18 cellular contexts compared by ENCODE assay signal in the genomic region with DNA sequence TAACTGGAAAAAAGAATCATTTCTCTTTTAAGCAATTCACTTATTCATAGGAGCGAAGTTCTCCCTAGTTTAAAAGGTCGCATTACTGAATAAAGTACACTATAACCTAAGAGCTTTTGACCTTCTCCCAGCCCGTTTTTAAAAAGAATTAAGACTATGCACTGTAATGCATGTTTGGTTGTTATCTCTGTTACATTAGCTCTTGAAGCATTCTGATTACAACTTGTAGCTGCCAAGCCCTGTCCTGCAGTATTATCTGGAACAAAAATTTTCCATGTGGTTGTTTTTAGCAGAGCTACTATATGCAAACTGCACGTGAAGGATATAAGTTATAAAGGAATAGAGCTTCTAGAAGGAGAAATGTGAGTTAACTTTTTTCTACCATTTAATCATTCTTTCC. TPM values are rescaled to one million over a fixed set of nuclear protein-coding genes. Genes with fewer than 3 reads are reported as not detected.
DNase-seq lines count a peak whose midpoint lies in the region; ATAC-seq and TF ChIP-seq lines count a peak whose summit lies in the region.
"Had no signal": no experiment of that assay in that cellular context is flagged by ENCODE, and none has a peak within 500 bp of the region (broad histone marks: within the 10 kb centered on the region; RNA-seq: fewer than 3 reads in every experiment).

No MANE protein-coding gene starts in this region.

- intact Hi-C loops in Right ventricle myocardium superior (cut with DNase I) (no loop called here), cardiac septum (cut with DNase I) (no loop called here)

- no peak overlapping the region for H3K4me3 ChIP-seq in fibroblast of the aortic adventitia (ENCODE audit: low read depth, low read length)
- H3K4me3 ChIP-seq: A549, esophagus squamous epithelium had no signal

- TF ChIP-seq CTCF in fibroblast of the aortic adventitia (IDR thresholded peaks at IDR 0.05; ENCODE audit: insufficient read depth, low read length) (no peak), omental fat pad (IDR thresholded peaks at IDR 0.05) (no peak)

- peak; percentile 72 for ATAC-seq in Right ventricle myocardium superior (ENCODE audit: poor library complexity)
- ATAC-seq in omental fat pad (ENCODE audit: low FRiP score) = peak; percentile 24
- no peak for ATAC-seq in GM19463 (IDR thresholded peaks at IDR 0.05; ENCODE audit: unreplicated experiment)
- ATAC-seq: A549; activated T-cell treated with anti-CD3 and anti-CD28 coated beads, Interleukin-2, amount 50 U/mL, for 4 hours; stimulated activated naive B cell treated with anti-CD40 and anti-IgM and Interleukin-4, amounts not matched to agents 10 μg/mL and 1 μg/mL and 100 μg/mL, for 72 hours had no signal

- DNase-seq in Right ventricle myocardium superior = no peak
- no peak for DNase-seq in cardiac septum (ENCODE audit: low spot score)
- peak; percentile 60 for DNase-seq in fibroblast of the aortic adventitia (ENCODE audit: low read depth)
- DNase-seq in omental fat pad (ENCODE audit: low spot score) = no peak
- no peak for DNase-seq in GM19238 (ENCODE audit: insufficient read length, low spot score)
- DNase-seq in mucosa of gallbladder (ENCODE audit: low spot score) = no peak
- DNase-seq in NCI-H82 treated with DMSO at 0.1 percent for 48 hours (lab: John Stamatoyannopoulos, UW; ENCODE audit: unreplicated experiment) = no peak
- DNase-seq: activated CD4-positive, alpha-beta T cell treated with anti-CD3 and anti-CD28 coated beads, Interleukin-2, amount 10 ng/mL, durations not matched to agents 7 days and 5 days; activated naive CD8-positive, alpha-beta T cell treated with anti-CD3 and anti-CD28 coated beads, Interleukin-2, amount 10 ng/mL, durations not matched to agents 7 days and 5 days; activated T-cell treated with anti-CD3 and anti-CD28 coated beads, Interleukin-2, amount 50 U/mL, for 4 hours; CD4-positive, alpha-beta memory T cell; esophagus squamous epithelium; H9; NCI-H2107; NCI-H82; stimulated activated naive B cell treated with anti-CD40 and anti-IgM and Interleukin-4, amounts not matched to agents 10 μg/mL and 1 μg/mL and 100 μg/mL, for 72 hours had no signal

RNA-seq across cellular contexts. Expression of a gene that starts 8.1 kb away (rescaled TPM):
- total RNA-seq in Right ventricle myocardium superior = 72.5 TPM
- total RNA-seq in cardiac septum = 90.8 TPM
- total RNA-seq in fibroblast of the aortic adventitia (ENCODE audit: low replicate concordance) = 22.8 and 49.3 TPM in 2 replicates
- 10 to 100 TPM in 3 of 4 donors, 1 to 10 TPM in 1; 9.4 to 32.2 (median 29.4) TPM for total RNA-seq in omental fat pad
- total RNA-seq in mucosa of gallbladder = 47.9 TPM
